22 cellular contexts compared by ENCODE assay signal in genomic region chr10:127840884-127841283, GRCh38. TPM values are rescaled to one million over a fixed set of nuclear protein-coding genes. Genes with fewer than 3 reads are reported as not detected.
"Had no signal": no experiment of that assay in that cellular context is flagged by ENCODE, and none has a peak within 500 bp of the region (broad histone marks: within the 10 kb centered on the region; RNA-seq: fewer than 3 reads in every experiment).

No MANE protein-coding gene starts in this region.

- H3K9me3 ChIP-seq: MG63, SJSA1 had no signal

- H3K4me3 ChIP-seq: MG63, SJSA1, SK-N-MC had no signal

- H3K4me1 ChIP-seq: SJSA1 had no signal

- H3K27me3 ChIP-seq: MG63, SJSA1 had no signal

- H3K27ac ChIP-seq: HL-60, SJSA1, SK-N-MC had no signal

- DNase-seq: KBM-7, MG63, NCI-H1092, NCI-H1105 treated with DMSO at 0.1 percent for 48 hours, NCI-H1417 treated with DMSO at 0.1 percent for 48 hours, NCI-H146, NCI-H1694 treated with DMSO at 0.1 percent for 48 hours, NCI-H1930, NCI-H2171, NCI-H226, NCI-H446, NCI-H510A, NCI-H524 treated with DMSO at 0.1 percent for 48 hours, NCI-H69, NCI-H774, Right ventricle myocardium superior, RPMI8226, SIG-M5 had no signal

- H3K36me3 ChIP-seq: MG63, SJSA1 had no signal

RNA-seq across cellular contexts. Expression of gene CLRN3, which starts 51.9 kb away (rescaled TPM):
- total RNA-seq: LHCN-M2, Right ventricle myocardium superior, SJSA1 had no signal
